In the genomic region with DNA sequence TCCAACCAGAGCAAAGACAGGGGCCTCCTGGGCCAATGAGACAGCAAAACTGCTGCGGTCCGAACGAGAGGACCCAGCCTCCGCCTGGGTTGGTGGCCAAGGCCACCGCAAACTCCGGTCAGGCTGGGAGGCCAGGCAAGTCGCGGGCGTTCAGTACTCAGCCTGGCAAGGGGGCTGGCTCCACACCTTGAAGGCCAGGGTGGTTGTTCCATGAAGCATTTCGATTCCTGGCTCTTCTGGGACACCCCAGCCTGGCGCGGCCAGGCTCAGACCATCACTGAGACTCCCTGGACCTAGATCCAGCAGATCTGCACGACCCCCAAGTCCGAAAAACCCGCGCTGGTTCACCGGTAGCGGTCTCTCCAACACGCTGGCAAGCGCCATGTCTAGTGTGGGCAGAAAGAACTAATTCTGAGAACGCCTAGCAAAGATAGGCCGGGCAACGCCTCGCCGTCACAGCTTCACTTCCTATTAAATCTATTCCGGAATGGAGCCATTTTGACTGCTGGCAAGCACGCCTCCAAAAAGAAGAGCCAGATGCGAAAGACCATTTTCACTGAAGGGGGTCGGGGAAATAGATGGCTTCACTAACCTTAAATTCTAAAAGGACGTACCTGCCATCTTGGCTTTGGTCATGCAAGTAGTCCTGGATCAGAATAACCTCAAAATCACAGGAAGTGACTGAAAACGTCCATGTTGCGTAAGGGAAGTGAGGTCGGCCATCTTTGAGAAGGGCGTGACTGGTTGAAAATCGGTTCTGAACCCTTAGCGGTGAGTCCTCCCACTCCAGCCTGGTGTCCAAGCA, we compare ENCODE assay signal across 8 cellular contexts. TPM values are rescaled to one million over a fixed set of nuclear protein-coding genes. Genes with fewer than 3 reads are reported as not detected.
A peak's percentile ranks its signal among the peaks of the same experiment; 100 is the strongest.
DNase-seq lines count a peak whose midpoint lies in the region; ATAC-seq and TF ChIP-seq lines count a peak whose summit lies in the region.

Gene PSMB5 (minus strand): TSS at position 403 of the 805 bp plus-strand sequence. CDS start 19 bp downstream, at position 384.

- H3K79me2 ChIP-seq in Karpas-422 (ENCODE audit: low read length) (peaks cover 19% of the 10 kb centered on the region), neural progenitor cell (ENCODE audit: low read depth) (peaks cover 36% of the 10 kb centered on the region)

- H3K4me1 ChIP-seq in Karpas-422 (ENCODE audit: low read length) (peaks cover 14% of the 10 kb centered on the region), neural progenitor cell (peaks cover 12% of the 10 kb centered on the region)

- H3K27ac Mint-ChIP-seq in Calu3 (ENCODE audit: unreplicated experiment) (peak within 1 kb of the TSS; percentile 99), neural progenitor cell (peak within 1 kb of the TSS; percentile 98)
- H3K27ac Mint-ChIP-seq in activated T-cell treated with anti-CD3 and anti-CD28 coated beads, Interleukin-2, amount 50 U/mL, for 24 hours = peak within 1 kb of the TSS; percentile 99

- H3F3A ChIP-seq in neural progenitor cell (ENCODE audit: low read depth) = peaks cover 11% of the 10 kb centered on the region

- H2AFZ ChIP-seq in Karpas-422 (ENCODE audit: low read length) (peak within 1 kb of the TSS; percentile 85), neural progenitor cell (replicated peaks) (peak within 1 kb of the TSS; percentile 99)

- H3K36me3 ChIP-seq in Karpas-422 (ENCODE audit: insufficient read depth, low read length) (peaks cover 18% of the 10 kb centered on the region), neural progenitor cell (peaks cover 5% of the 10 kb centered on the region)

- no TSS peak for BruUV-seq in Calu3 (replicated peaks; lab: Mats Ljungman, UMichigan)

- H3K9me3 ChIP-seq in Karpas-422 (ENCODE audit: low read length) = no peaks in the 10 kb centered on the region
- H3K9me3 ChIP-seq in neural progenitor cell (ENCODE audit: low read depth) = no peaks in the 10 kb centered on the region

- H3K4me3 Mint-ChIP-seq in Calu3 (ENCODE audit: low read depth, unreplicated experiment) = peak within 1 kb of the TSS; percentile 95
- H3K4me3 Mint-ChIP-seq in activated T-cell treated with anti-CD3 and anti-CD28 coated beads, Interleukin-2, amount 50 U/mL, for 24 hours = peak within 1 kb of the TSS; percentile 99
- H3K4me3 Mint-ChIP-seq in neural progenitor cell = peak within 1 kb of the TSS; percentile 92

- H3K4me2 ChIP-seq in Karpas-422 (ENCODE audit: low read depth, low read length, poor library complexity, severe bottlenecking) = peak within 1 kb of the TSS; percentile 80
- peak within 1 kb of the TSS; percentile 77 for H3K4me2 ChIP-seq in neural progenitor cell

- H3K9me3 Mint-ChIP-seq in Calu3 (ENCODE audit: low read depth, unreplicated experiment) (no peaks in the 10 kb centered on the region), neural progenitor cell (no peaks in the 10 kb centered on the region)
- H3K9me3 Mint-ChIP-seq in activated T-cell treated with anti-CD3 and anti-CD28 coated beads, Interleukin-2, amount 50 U/mL, for 24 hours = peaks cover 3% of the 10 kb centered on the region

- no peaks in the 10 kb centered on the region for H3K9me2 ChIP-seq in Karpas-422 (replicated peaks; ENCODE audit: insufficient read depth, low read length)

- H4K20me1 ChIP-seq in Karpas-422 (ENCODE audit: insufficient read depth, low read depth, low read length) (no peaks in the 10 kb centered on the region), neural progenitor cell (ENCODE audit: low read depth) (no peaks in the 10 kb centered on the region)

- peak; percentile 98 for ATAC-seq in GM21723 (IDR thresholded peaks at IDR 0.05; ENCODE audit: unreplicated experiment)

- H3K27me3 Mint-ChIP-seq in Calu3 (ENCODE audit: unreplicated experiment) (no peaks in the 10 kb centered on the region), neural progenitor cell (ENCODE audit: insufficient read depth, low read depth) (no peaks in the 10 kb centered on the region)
- no peaks in the 10 kb centered on the region for H3K27me3 Mint-ChIP-seq in activated T-cell treated with anti-CD3 and anti-CD28 coated beads, Interleukin-2, amount 50 U/mL, for 24 hours

- peaks cover 38% of the 10 kb centered on the region for H3K36me3 Mint-ChIP-seq in Calu3 (ENCODE audit: insufficient read depth, unreplicated experiment)
- peaks cover 45% of the 10 kb centered on the region for H3K36me3 Mint-ChIP-seq in activated T-cell treated with anti-CD3 and anti-CD28 coated beads, Interleukin-2, amount 50 U/mL, for 24 hours (ENCODE audit: low read depth)
- peaks cover 15% of the 10 kb centered on the region for H3K36me3 Mint-ChIP-seq in neural progenitor cell

- H3K4me1 Mint-ChIP-seq in Calu3 (ENCODE audit: low read depth, unreplicated experiment) (peaks cover 8% of the 10 kb centered on the region), neural progenitor cell (peaks cover 18% of the 10 kb centered on the region)
- peaks cover 40% of the 10 kb centered on the region for H3K4me1 Mint-ChIP-seq in activated T-cell treated with anti-CD3 and anti-CD28 coated beads, Interleukin-2, amount 50 U/mL, for 24 hours (ENCODE audit: low read depth)

- DNase-seq in Calu3 (peak; percentile 82), Karpas-422 (peak; percentile 99), fibroblast of the aortic adventitia (ENCODE audit: low read depth) (peak; percentile 96), neural progenitor cell (ENCODE audit: low spot score) (peak; percentile 95), substantia nigra (lab: John Stamatoyannopoulos, UW) (no peak), NK-92 (lab: John Stamatoyannopoulos, UW; ENCODE audit: unreplicated experiment) (no peak)
- DNase-seq in activated T-cell treated with anti-CD3 and anti-CD28 coated beads, Interleukin-2, amount 50 U/mL, for 24 hours = peak; percentile 87

- CTCF ChIA-PET in Calu3 (lab: Charles Lee) = interaction anchor here (0.6 kb wide), 1 partner anchor 180 kb away, joined by 3 read pairs; no protein-coding TSS in a partner anchor

- TF ChIP-seq CTCF in Calu3 (IDR thresholded peaks at IDR 0.05; ENCODE audit: unreplicated experiment) (no peak), fibroblast of the aortic adventitia (IDR thresholded peaks at IDR 0.05; ENCODE audit: insufficient read depth, low read length) (peak; percentile 24), neural progenitor cell (IDR thresholded peaks at IDR 0.05) (no peak)

- H3K9ac ChIP-seq in Karpas-422 (ENCODE audit: low read length) = peak within 1 kb of the TSS; percentile 92
- peak within 1 kb of the TSS; percentile 82 for H3K9ac ChIP-seq in neural progenitor cell

- H3K27me3 ChIP-seq in Karpas-422 (ENCODE audit: low read length) = no peaks in the 10 kb centered on the region
- no peaks in the 10 kb centered on the region for H3K27me3 ChIP-seq in neural progenitor cell

- H3K4me3 ChIP-seq in Karpas-422 (ENCODE audit: low read length) (peak within 1 kb of the TSS; percentile 90), fibroblast of the aortic adventitia (ENCODE audit: low read depth, low read length) (peak within 1 kb of the TSS; percentile 94), neural progenitor cell (peak within 1 kb of the TSS; percentile 71)

- intact Hi-C loops in Calu3 (cut with micrococcal nuclease; ENCODE audit: unreplicated experiment) = no loop called here

- H3K27ac ChIP-seq in Karpas-422 (ENCODE audit: low read length) = peak within 1 kb of the TSS; percentile 82
- peak within 1 kb of the TSS; percentile 95 for H3K27ac ChIP-seq in neural progenitor cell
- H3K27ac ChIP-seq in substantia nigra (ENCODE audit: low read depth, low read length, poor library complexity, severe bottlenecking) = peak within 1 kb of the TSS; percentile 99

RNA-seq across cellular contexts. Expression of gene PSMB5, which starts in this region (rescaled TPM):
- total RNA-seq in Calu3 (2022) (121 and 138 TPM in 2 replicates), fibroblast of the aortic adventitia (ENCODE audit: low replicate concordance) (164 and 176 TPM in 2 replicates), neural progenitor cell (ENCODE audit: low replicate concordance) (154 and 223 TPM in 2 replicates)
- 65.4 and 67.1 TPM in 2 replicates for total RNA-seq in Karpas-422 (2014; rRNA removed; shearing (Covaris generic); ENCODE audit: low replicate concordance)

Comparison
In these comparisons a context has a peak if more than half of its experiments do, and no peak if none do; other contexts are left out.
1. DNase-seq: peak in Calu3 (single experiment), Karpas-422 (single experiment), activated T-cell treated with anti-CD3 and anti-CD28 coated beads, Interleukin-2, amount 50 U/mL, for 24 hours (single experiment), fibroblast of the aortic adventitia (single experiment) and neural progenitor cell (single experiment); none in substantia nigra (0 of 49) and NK-92 (single experiment).
2. Peak in every context shown above with its lines, with median percentiles within 50 percentile points of each other: H3K27ac Mint-ChIP-seq, H3K4me3 Mint-ChIP-seq, H3K27ac ChIP-seq and H3K4me3 ChIP-seq.